In the genomic region with DNA sequence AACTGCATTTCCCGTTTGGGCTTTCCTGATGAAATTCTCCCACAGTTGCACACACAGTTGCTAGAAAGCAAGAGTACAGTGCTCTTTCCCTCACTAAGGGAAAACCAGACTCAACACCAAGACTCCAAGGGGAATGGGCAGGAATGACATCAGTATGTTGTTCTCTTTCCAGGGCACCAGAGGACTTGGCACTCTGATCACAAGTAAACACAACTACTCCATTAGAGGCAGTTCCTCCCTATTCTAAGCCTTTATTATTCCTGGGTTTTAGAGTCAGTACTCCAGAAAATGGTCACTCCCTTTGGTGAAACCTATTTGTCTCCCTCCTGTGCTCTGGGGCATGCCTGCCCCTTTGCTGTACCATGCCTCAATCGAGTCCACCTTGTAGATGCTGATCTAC, we compare ENCODE assay signal across 31 cellular contexts.
"Had no signal": no experiment of that assay in that cellular context is flagged by ENCODE, and none has a peak within 500 bp of the region (broad histone marks: within the 10 kb centered on the region; RNA-seq: fewer than 3 reads in every experiment).

No MANE protein-coding gene starts in this region.

- H3K27me3 ChIP-seq: brain microvascular endothelial cell, Peyer's patch, SJSA1 had no signal

- H3K4me3 Mint-ChIP-seq: activated CD4-positive, alpha-beta T cell treated with anti-CD3 and anti-CD28 coated beads for 36 hours; activated CD4-positive, alpha-beta T cell treated with anti-CD3 and anti-CD28 coated beads, Interleukin-2, amount 10 ng/mL, durations not matched to agents 7 days and 5 days; activated CD8-positive, alpha-beta T cell treated with anti-CD3 and anti-CD28 coated beads, Interleukin-2, amount 10 ng/mL, durations not matched to agents 7 days and 5 days; activated naive CD4-positive, alpha-beta T cell treated with anti-CD3 and anti-CD28 coated beads, Interleukin-2, amount 50 U/mL, for 24 hours; activated naive CD8-positive, alpha-beta T cell treated with anti-CD3 and anti-CD28 coated beads, Interleukin-2, amount 10 ng/mL, durations not matched to agents 7 days and 5 days; activated T-cell treated with anti-CD3 and anti-CD28 coated beads, Interleukin-2, amount 50 U/mL, for 24 hours; T-helper 1 cell treated with Interleukin-12 subunit alpha and Interleukin-12 subunit beta and Interleukin-4 antibody, amounts not matched to agents 30 μg/mL and 1 μg/mL, for 36 hours; T-helper 2 cell treated with Interferon-gamma antibody and Interleukin-4, amounts not matched to agents 5 μg/mL and 100 μg/mL, for 36 hours had no signal

- H3K4me1 Mint-ChIP-seq: activated CD4-positive, alpha-beta T cell treated with anti-CD3 and anti-CD28 coated beads for 36 hours; activated CD4-positive, alpha-beta T cell treated with anti-CD3 and anti-CD28 coated beads, Interleukin-2, amount 10 ng/mL, durations not matched to agents 7 days and 5 days; activated naive CD4-positive, alpha-beta T cell treated with anti-CD3 and anti-CD28 coated beads, Interleukin-2, amount 50 U/mL, for 24 hours; activated naive CD8-positive, alpha-beta T cell treated with anti-CD3 and anti-CD28 coated beads, Interleukin-2, amount 10 ng/mL, durations not matched to agents 7 days and 5 days had no signal

- H3K27ac Mint-ChIP-seq: activated CD4-positive, alpha-beta T cell treated with anti-CD3 and anti-CD28 coated beads for 36 hours; activated CD4-positive, alpha-beta T cell treated with anti-CD3 and anti-CD28 coated beads, Interleukin-2, amount 10 ng/mL, durations not matched to agents 7 days and 5 days; activated CD8-positive, alpha-beta T cell treated with anti-CD3 and anti-CD28 coated beads, Interleukin-2, amount 10 ng/mL, durations not matched to agents 7 days and 5 days; activated naive CD4-positive, alpha-beta T cell treated with anti-CD3 and anti-CD28 coated beads, Interleukin-2, amount 50 U/mL, for 24 hours; activated naive CD8-positive, alpha-beta T cell treated with anti-CD3 and anti-CD28 coated beads, Interleukin-2, amount 10 ng/mL, durations not matched to agents 7 days and 5 days; activated T-cell treated with anti-CD3 and anti-CD28 coated beads, Interleukin-2, amount 50 U/mL, for 24 hours; activated T-helper 2 cell treated with anti-CD3 and anti-CD28 coated beads, Interferon-gamma antibody, Interleukin-2, Interleukin-4, amounts not matched to agents 10 μg/mL and 5 μg/mL and 100 μg/mL, durations not matched to agents 14 hours and 24 hours and 36 hours; T-helper 1 cell treated with Interleukin-12 subunit alpha and Interleukin-12 subunit beta and Interleukin-4 antibody, amounts not matched to agents 30 μg/mL and 1 μg/mL, for 36 hours; T-helper 2 cell treated with Interferon-gamma antibody and Interleukin-4, amounts not matched to agents 5 μg/mL and 100 μg/mL, for 36 hours had no signal

- H3K4me2 ChIP-seq: KMS-11, SK-N-SH had no signal

- H3K4me3 ChIP-seq: Peyer's patch, SJSA1 had no signal

- H3K36me3 ChIP-seq: brain microvascular endothelial cell had no signal

- H3K9me3 Mint-ChIP-seq: activated CD4-positive, alpha-beta T cell treated with anti-CD3 and anti-CD28 coated beads, Interleukin-2, amount 10 ng/mL, durations not matched to agents 7 days and 5 days; activated naive CD4-positive, alpha-beta T cell treated with anti-CD3 and anti-CD28 coated beads, Interleukin-2, amount 50 U/mL, for 24 hours; activated naive CD8-positive, alpha-beta T cell treated with anti-CD3 and anti-CD28 coated beads, Interleukin-2, amount 10 ng/mL, durations not matched to agents 7 days and 5 days; activated T-cell treated with anti-CD3 and anti-CD28 coated beads, Interleukin-2, amount 50 U/mL, for 24 hours; activated T-helper 2 cell treated with anti-CD3 and anti-CD28 coated beads, Interferon-gamma antibody, Interleukin-2, Interleukin-4, amounts not matched to agents 10 μg/mL and 5 μg/mL and 100 μg/mL, durations not matched to agents 14 hours and 24 hours and 36 hours; T-helper 1 cell treated with Interleukin-12 subunit alpha and Interleukin-12 subunit beta and Interleukin-4 antibody, amounts not matched to agents 30 μg/mL and 1 μg/mL, for 36 hours; T-helper 2 cell treated with Interferon-gamma antibody and Interleukin-4, amounts not matched to agents 5 μg/mL and 100 μg/mL, for 36 hours had no signal

- H3K27ac ChIP-seq: brain microvascular endothelial cell, KMS-11, Peyer's patch, SJSA1 had no signal

- H3K9ac ChIP-seq: KMS-11, SK-N-SH had no signal

- H3K9me3 ChIP-seq: Peyer's patch, SJSA1, SK-N-SH had no signal

- DNase-seq: activated CD4-positive, alpha-beta T cell treated with anti-CD3 and anti-CD28 coated beads for 36 hours; activated CD4-positive, alpha-beta T cell treated with anti-CD3 and anti-CD28 coated beads, Interleukin-2, amount 10 ng/mL, durations not matched to agents 7 days and 5 days; activated CD4-positive, alpha-beta T cell treated with anti-CD3 and anti-CD28 coated beads, Interleukin-2, amount 50 U/mL, for 48 hours; activated CD8-positive, alpha-beta T cell treated with anti-CD3 and anti-CD28 coated beads, Interleukin-2, amount 10 ng/mL, durations not matched to agents 7 days and 5 days; activated gamma-delta T cell; activated naive CD4-positive, alpha-beta T cell treated with Interleukin-2 at 50 U/mL for 16 hours; activated naive CD8-positive, alpha-beta T cell treated with anti-CD3 and anti-CD28 coated beads, Interleukin-2, amount 10 ng/mL, durations not matched to agents 7 days and 5 days; activated T-cell treated with anti-CD3 and anti-CD28 coated beads, Interleukin-2, amount 50 U/mL, for 24 hours; anterior cingulate cortex; brain microvascular endothelial cell; MM.1S; MV-4-11; NCI-H1092; NCI-H1436 treated with DMSO at 0.1 percent for 48 hours; NCI-H1694 treated with DMSO at 0.1 percent for 48 hours; NCI-H2029; NCI-H345; NCI-H526; NCI-H748 treated with DMSO at 0.1 percent for 48 hours; NK-92 treated with Interleukin-12 subunit alpha and Interleukin-12 subunit beta, amount 100 ng/mL, for 24 hours; PC-3; Peyer's patch; RPMI8226; SHP77 treated with DMSO at 0.1 percent for 48 hours; SK-N-SH had no signal

- H3K27me3 Mint-ChIP-seq: activated CD4-positive, alpha-beta T cell treated with anti-CD3 and anti-CD28 coated beads for 36 hours; activated CD4-positive, alpha-beta T cell treated with anti-CD3 and anti-CD28 coated beads, Interleukin-2, amount 10 ng/mL, durations not matched to agents 7 days and 5 days; activated naive CD4-positive, alpha-beta T cell treated with anti-CD3 and anti-CD28 coated beads, Interleukin-2, amount 50 U/mL, for 24 hours; activated naive CD8-positive, alpha-beta T cell treated with anti-CD3 and anti-CD28 coated beads, Interleukin-2, amount 10 ng/mL, durations not matched to agents 7 days and 5 days; activated T-cell treated with anti-CD3 and anti-CD28 coated beads, Interleukin-2, amount 50 U/mL, for 24 hours had no signal

- H3K4me1 ChIP-seq: Peyer's patch had no signal
